ENCODE assay signal across 1 cellular context in genomic region chr3:45604999-45605398, GRCh38.
TF ChIP-seq lines count a peak whose summit lies in the region.

No MANE protein-coding gene starts in this region.

TF ChIP-seq in WTC11, 78 proteins besides CTCF, POLR2A, EP300 and RAD21 (continued from another document):
- TF ChIP-seq, protein P1, sequence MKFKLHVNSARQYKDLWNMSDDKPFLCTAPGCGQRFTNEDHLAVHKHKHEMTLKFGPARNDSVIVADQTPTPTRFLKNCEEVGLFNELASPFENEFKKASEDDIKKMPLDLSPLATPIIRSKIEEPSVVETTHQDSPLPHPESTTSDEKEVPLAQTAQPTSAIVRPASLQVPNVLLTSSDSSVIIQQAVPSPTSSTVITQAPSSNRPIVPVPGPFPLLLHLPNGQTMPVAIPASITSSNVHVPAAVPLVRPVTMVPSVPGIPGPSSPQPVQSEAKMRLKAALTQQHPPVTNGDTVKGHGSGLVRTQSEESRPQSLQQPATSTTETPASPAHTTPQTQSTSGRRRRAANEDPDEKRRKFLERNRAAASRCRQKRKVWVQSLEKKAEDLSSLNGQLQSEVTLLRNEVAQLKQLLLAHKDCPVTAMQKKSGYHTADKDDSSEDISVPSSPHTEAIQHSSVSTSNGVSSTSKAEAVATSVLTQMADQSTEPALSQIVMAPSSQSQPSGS (CRISPR knock-in tag; IDR thresholded peaks at IDR 0.05; ENCODE audit: borderline replicate concordance, low read depth), result no peak
- TF ChIP-seq, protein P2, sequence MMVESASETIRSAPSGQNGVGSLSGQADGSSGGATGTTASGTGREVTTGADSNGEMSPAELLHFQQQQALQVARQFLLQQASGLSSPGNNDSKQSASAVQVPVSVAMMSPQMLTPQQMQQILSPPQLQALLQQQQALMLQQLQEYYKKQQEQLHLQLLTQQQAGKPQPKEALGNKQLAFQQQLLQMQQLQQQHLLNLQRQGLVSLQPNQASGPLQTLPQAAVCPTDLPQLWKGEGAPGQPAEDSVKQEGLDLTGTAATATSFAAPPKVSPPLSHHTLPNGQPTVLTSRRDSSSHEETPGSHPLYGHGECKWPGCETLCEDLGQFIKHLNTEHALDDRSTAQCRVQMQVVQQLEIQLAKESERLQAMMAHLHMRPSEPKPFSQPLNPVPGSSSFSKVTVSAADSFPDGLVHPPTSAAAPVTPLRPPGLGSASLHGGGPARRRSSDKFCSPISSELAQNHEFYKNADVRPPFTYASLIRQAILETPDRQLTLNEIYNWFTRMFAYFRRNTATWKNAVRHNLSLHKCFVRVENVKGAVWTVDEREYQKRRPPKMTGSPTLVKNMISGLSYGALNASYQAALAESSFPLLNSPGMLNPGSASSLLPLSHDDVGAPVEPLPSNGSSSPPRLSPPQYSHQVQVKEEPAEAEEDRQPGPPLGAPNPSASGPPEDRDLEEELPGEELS (CRISPR knock-in tag; IDR thresholded peaks at IDR 0.05), result no peak
- no peak for TF ChIP-seq JAZF1 (CRISPR knock-in tag; IDR thresholded peaks at IDR 0.05)
- TF ChIP-seq, protein P3, sequence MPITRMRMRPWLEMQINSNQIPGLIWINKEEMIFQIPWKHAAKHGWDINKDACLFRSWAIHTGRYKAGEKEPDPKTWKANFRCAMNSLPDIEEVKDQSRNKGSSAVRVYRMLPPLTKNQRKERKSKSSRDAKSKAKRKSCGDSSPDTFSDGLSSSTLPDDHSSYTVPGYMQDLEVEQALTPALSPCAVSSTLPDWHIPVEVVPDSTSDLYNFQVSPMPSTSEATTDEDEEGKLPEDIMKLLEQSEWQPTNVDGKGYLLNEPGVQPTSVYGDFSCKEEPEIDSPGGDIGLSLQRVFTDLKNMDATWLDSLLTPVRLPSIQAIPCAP (CRISPR knock-in tag; IDR thresholded peaks at IDR 0.05), result no peak
- no peak for TF ChIP-seq ELF4 (CRISPR knock-in tag; IDR thresholded peaks at IDR 0.05; ENCODE audit: low read depth)
- TF ChIP-seq JUN (CRISPR knock-in tag; IDR thresholded peaks at IDR 0.05), result no peak
- TF ChIP-seq ARID4B (CRISPR knock-in tag; IDR thresholded peaks at IDR 0.05; ENCODE audit: borderline replicate concordance), result no peak
- no peak for TF ChIP-seq CREB1 (CRISPR knock-in tag; IDR thresholded peaks at IDR 0.05)
